In the genomic region with DNA sequence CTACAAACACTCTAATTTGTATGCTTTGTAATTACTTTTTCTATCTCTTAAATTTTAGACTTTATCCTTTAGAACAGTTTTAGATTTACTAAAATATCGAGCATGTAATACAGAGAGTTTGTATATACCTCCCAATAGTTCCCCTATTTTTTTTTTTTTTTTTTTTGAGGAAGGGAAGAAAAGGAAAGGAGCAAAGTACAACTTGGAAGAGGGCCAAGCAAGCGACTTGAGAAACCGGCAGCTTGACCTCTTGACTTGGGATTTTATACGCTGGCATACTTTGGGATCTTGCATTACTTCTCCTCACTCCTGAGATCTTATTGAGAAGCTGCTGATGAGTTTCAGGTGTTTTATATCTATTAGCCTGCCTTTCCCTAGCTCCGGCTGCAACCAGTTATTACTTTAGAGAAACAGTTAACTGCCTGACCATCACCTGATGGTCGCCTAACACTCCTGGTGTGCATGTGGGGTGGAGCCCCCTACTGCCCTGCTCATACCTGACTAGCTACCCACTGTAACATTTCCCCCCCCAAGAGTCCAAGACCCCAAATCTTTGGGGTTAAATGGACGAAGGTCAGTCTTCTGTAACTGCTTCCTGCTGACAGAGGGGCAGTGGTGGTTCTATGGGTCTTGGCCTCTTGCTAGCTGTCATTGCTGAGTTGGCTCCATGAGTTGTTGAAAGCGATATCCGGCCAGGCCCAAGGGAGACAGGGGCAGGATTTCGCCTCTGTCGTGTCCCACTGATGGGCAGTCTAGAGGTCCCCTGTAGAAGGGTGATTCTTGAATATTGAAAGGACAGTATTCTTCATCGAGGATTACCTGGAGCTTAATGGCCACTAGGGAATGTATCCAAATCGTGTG, we compare ENCODE assay signal across 18 cellular contexts. TPM values are rescaled to one million over a fixed set of nuclear protein-coding genes. Genes with fewer than 3 reads are reported as not detected.
DNase-seq lines count a peak whose midpoint lies in the region; ATAC-seq and TF ChIP-seq lines count a peak whose summit lies in the region.
"Had no signal": no experiment of that assay in that cellular context is flagged by ENCODE, and none has a peak within 500 bp of the region (broad histone marks: within the 10 kb centered on the region; RNA-seq: fewer than 3 reads in every experiment).

No MANE protein-coding gene starts in this region.

- H3K9me3 ChIP-seq in thyroid gland: no peaks in the 10 kb centered on the region
- H3K9me3 ChIP-seq in vagina: no peaks in the 10 kb centered on the region
- H3K9me3 ChIP-seq: gastrocnemius medialis had no signal

- no peaks in the 10 kb centered on the region for H3K27me3 ChIP-seq in thyroid gland
- no peaks in the 10 kb centered on the region for H3K27me3 ChIP-seq in vagina
- H3K27me3 ChIP-seq: gastrocnemius medialis had no signal

- 71 to 73% methylated on average over 13 of the region's 13 CpGs for whole genome bisulfite sequencing in thyroid gland, 2 donors

- TF ChIP-seq CTCF in VCaP (conservative IDR thresholded peaks at IDR 0.05): 0 out of 2 replicates have a peak, but pooled peaks have one; percentile 8
- no peak for TF ChIP-seq CTCF in thyroid gland (IDR thresholded peaks at IDR 0.05)
- TF ChIP-seq CTCF in vagina (IDR thresholded peaks at IDR 0.05): no peak

- intact Hi-C loops in left colon (cut with DNase I, micrococcal nuclease): no loop called here
- intact Hi-C loops in thyroid gland (cut with DNase I): no loop called here
- intact Hi-C loops in vagina (cut with DNase I): no loop called here

- ATAC-seq in left colon: peak; percentile 83
- ATAC-seq in HG03039 (IDR thresholded peaks at IDR 0.05; ENCODE audit: unreplicated experiment): no peak
- ATAC-seq in GM18867 (IDR thresholded peaks at IDR 0.05; ENCODE audit: unreplicated experiment): no peak
- ATAC-seq: activated T-cell treated with anti-CD3 and anti-CD28 coated beads, Interleukin-2, amount 50 U/mL, for 4 hours; gastrocnemius medialis had no signal

- DNase-seq in SKM-1 treated with dmso at 0.1 percent for 144 hours (lab: John Stamatoyannopoulos, UW; ENCODE audit: unreplicated experiment) (peak; percentile 14), SKM-1 (lab: John Stamatoyannopoulos, UW; ENCODE audit: unreplicated experiment) (no peak), left colon (peak; percentile 27 to 38), thyroid gland (peak; percentile 40 to 53), vagina (ENCODE audit: extremely low spot score in 2 of 2) (no peak)
- DNase-seq: activated T-cell treated with anti-CD3 and anti-CD28 coated beads, Interleukin-2, amount 50 U/mL, for 4 hours; Caco-2; central memory CD4-positive, alpha-beta T cell; GF-D8; MM.1S; NCI-H2107; stimulated activated CD4-positive, alpha-beta T cell treated with anti-CD3 and anti-CD28 coated beads, Interleukin-15, amount 100 ng/mL, for 24 hours; T1000 had no signal

- H3K27ac ChIP-seq in VCaP: peak overlapping the region; percentile 18; the same call in 1 of the 2 replicates
- no peak overlapping the region for H3K27ac ChIP-seq in thyroid gland
- no peak overlapping the region for H3K27ac ChIP-seq in vagina
- H3K27ac ChIP-seq: parathyroid adenoma had no signal

- H3K4me3 ChIP-seq in thyroid gland (replicated peaks in 1 of 3): no peak overlapping the region
- H3K4me3 ChIP-seq in vagina: no peak overlapping the region
- H3K4me3 ChIP-seq: gastrocnemius medialis had no signal

- H3K4me1 ChIP-seq in thyroid gland: peaks cover 24 to 37% of the 10 kb centered on the region in 2 donors
- peaks cover 82% of the 10 kb centered on the region for H3K4me1 ChIP-seq in vagina
- H3K4me1 ChIP-seq: parathyroid adenoma had no signal

- TF ChIP-seq POLR2A in thyroid gland (IDR thresholded peaks at IDR 0.05): no peak
- TF ChIP-seq POLR2A in vagina (IDR thresholded peaks at IDR 0.05): no peak

- H3K36me3 ChIP-seq in thyroid gland: no peaks in the 10 kb centered on the region
- no peaks in the 10 kb centered on the region for H3K36me3 ChIP-seq in vagina
- H3K36me3 ChIP-seq: gastrocnemius medialis had no signal

RNA-seq across cellular contexts. Expression of gene MKLN1, which starts 28.5 kb away (rescaled TPM):
- 10 to 100 TPM; 38.7 to 57.7 TPM for total RNA-seq in left colon
- total RNA-seq in thyroid gland: 100 to 1,000 TPM in 2 of 4 donors, 10 to 100 TPM in 2; 93.1 to 175 (median 102) TPM
- total RNA-seq in vagina: 48.4 TPM

Comparison
In these comparisons a context has a peak if more than half of its experiments do, and no peak if none do; other contexts are left out.
1. DNase-seq: peak in SKM-1 treated with dmso at 0.1 percent for 144 hours (single experiment), left colon (2 of 2) and thyroid gland (2 of 2); none in SKM-1 (single experiment) and vagina (0 of 2).